Comparison of ENCODE assay signal across 16 cellular contexts in genomic region chr1:88659552-88659951, GRCh38.
"Had no signal": no experiment of that assay in that cellular context is flagged by ENCODE, and none has a peak within 500 bp of the region (broad histone marks: within the 10 kb centered on the region; RNA-seq: fewer than 3 reads in every experiment).

No MANE protein-coding gene starts in this region.

- H3K9me3 Mint-ChIP-seq: natural killer cell, neural crest cell, type B pancreatic cell had no signal

- H3K36me3 Mint-ChIP-seq: natural killer cell, type B pancreatic cell had no signal

- H3K4me3 Mint-ChIP-seq: natural killer cell, neural crest cell had no signal

- H3K27me3 Mint-ChIP-seq: type B pancreatic cell had no signal

- H3K27ac Mint-ChIP-seq: natural killer cell had no signal

- DNase-seq: cortex of kidney; effector memory CD4-positive, alpha-beta T cell; heart left ventricle; hippocampal formation; kidney glomerular epithelial cell; mammary epithelial cell; mucosa of descending colon; natural killer cell; sigmoid colon; stimulated activated CD4-positive, alpha-beta T cell treated with anti-CD3 and anti-CD28 coated beads, Interleukin-2, amount 100 ng/mL, for 24 hours; stimulated activated CD4-positive, alpha-beta T cell treated with anti-CD3 and anti-CD28 coated beads, Interleukin-4, amount 100 ng/mL, for 4 hours; stimulated activated naive CD4-positive, alpha-beta T cell; thyroid gland had no signal

- ATAC-seq: esophagus mucosa, heart left ventricle, mucosa of descending colon, natural killer cell had no signal
